1 cellular context compared by ENCODE assay signal in the genomic region with DNA sequence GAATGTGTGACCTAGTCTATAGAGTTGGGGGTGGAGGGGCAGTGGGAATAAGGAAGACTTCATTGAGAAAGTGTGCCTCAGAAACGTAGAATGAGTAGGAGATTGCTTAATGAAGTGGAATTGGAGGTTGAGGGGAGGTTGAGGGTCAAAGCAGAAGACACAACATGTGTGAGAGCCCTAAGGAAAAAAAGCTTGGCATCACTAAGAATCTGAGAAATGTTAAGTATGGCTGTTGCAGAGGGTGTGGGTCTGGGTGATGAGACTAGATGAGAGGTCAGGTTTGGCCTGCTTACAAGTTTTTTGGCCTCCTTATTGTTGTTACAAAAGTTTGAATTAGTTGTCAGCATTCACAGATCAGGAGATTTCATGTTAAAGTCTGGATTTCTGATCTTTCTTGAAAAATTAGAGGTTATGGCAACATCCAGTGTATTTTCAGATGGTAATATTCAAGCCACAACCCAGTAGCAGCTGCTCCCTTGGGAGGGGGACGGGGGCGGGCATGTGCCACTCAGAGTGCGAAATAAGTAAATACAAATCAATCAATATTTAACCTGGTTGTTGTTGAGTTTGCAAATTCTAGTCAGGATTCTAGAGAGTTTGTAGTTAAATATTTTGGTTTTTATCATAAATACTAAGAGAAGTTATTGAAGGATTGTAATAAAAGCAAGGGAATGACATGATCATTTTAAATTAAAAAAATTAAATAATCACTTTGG.
TF ChIP-seq lines count a peak whose summit lies in the region.

No MANE protein-coding gene starts in this region.

TF ChIP-seq in HepG2, 621 proteins besides CTCF, POLR2A, EP300 and RAD21 (continues in another document):
- TF ChIP-seq, protein P1, sequence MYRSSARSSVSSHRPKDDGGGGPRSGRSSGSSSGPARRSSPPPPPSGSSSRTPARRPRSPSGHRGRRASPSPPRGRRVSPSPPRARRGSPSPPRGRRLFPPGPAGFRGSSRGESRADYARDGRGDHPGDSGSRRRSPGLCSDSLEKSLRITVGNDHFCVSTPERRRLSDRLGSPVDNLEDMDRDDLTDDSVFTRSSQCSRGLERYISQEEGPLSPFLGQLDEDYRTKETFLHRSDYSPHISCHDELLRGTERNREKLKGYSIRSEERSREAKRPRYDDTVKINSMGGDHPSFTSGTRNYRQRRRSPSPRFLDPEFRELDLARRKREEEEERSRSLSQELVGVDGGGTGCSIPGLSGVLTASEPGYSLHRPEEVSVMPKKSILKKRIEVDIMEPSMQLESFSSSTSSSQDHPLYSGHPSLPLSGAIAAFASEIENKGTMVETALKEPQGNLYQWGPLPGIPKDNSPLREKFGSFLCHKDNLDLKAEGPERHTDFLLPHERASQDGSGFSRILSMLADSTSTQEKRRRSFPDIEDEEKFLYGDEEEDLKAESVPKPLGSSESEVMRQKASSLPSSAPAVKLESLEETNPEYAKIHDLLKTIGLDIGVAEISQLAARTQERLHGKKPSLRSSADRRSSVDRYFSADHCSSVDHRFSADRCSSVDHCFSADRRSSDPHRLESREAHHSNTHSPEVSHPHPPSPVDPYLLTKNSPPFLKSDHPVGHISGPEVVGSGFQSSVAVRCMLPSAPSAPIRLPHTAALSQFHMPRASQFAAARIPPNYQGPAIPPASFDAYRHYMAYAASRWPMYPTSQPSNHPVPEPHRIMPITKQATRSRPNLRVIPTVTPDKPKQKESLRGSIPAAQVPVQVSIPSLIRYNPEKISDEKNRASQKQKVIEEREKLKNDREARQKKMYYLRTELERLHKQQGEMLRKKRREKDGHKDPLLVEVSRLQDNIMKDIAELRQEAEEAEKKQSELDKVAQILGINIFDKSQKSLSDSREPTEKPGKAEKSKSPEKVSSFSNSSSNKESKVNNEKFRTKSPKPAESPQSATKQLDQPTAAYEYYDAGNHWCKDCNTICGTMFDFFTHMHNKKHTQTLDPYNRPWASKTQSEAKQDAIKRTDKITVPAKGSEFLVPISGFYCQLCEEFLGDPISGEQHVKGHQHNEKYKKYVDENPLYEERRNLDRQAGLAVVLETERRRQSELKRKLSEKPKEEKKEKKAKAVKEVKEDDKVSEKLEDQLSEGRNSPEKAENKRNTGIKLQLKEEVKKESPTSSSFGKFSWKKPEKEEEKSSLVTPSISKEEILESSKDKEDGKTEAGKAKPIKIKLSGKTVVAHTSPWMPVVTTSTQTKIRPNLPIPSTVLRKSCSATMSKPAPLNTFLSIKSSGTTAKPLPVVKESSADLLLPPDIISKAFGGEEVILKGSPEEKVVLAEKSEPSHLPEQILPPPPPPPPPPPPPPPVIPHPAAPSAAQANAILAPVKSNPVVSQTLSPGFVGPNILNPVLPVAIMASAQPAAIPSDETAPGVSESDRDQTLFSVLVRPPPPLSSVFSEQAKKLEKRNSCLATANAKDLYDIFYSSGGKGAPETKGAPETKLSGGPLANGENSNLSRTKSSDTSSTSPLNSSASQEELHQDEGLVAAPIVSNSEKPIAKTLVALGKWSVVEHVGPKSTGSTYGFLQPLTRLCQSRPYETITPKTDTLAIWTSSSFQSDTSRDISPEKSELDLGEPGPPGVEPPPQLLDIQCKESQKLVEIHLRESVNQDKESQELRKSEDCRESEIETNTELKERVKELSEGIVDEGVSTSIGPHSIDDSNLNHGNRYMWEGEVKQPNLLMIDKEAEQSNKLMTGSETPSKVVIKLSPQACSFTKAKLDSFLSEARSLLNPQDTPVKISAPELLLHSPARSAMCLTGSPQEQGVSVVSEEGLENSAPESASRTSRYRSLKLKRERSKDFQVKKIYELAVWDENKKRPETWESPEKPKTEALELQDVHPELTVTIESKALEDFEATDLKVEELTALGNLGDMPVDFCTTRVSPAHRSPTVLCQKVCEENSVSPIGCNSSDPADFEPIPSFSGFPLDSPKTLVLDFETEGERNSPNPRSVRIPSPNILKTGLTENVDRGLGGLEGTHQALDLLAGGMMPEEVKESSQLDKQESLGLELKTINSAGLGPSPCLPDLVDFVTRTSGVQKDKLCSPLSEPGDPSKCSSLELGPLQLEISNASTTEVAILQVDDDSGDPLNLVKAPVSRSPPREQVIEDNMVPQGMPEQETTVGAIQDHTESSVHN (CRISPR knock-in tag; IDR thresholded peaks at IDR 0.05): no peak
- TF ChIP-seq DMTF1 (CRISPR knock-in tag; IDR thresholded peaks at IDR 0.05): no peak
- TF ChIP-seq SOX6 (IDR thresholded peaks at IDR 0.05): no peak
- peak; percentile 24; the same call in 1 of the 2 replicates for TF ChIP-seq SOX6 (CRISPR knock-in tag; IDR thresholded peaks at IDR 0.05)
- TF ChIP-seq FOXA1 (IDR thresholded peaks at IDR 0.05): no peak
- TF ChIP-seq FOXA1 (CRISPR knock-in tag; IDR thresholded peaks at IDR 0.05): 0 out of 2 replicates have a peak, but pooled peaks have one; percentile 17
- TF ChIP-seq ZNF530 (CRISPR knock-in tag; IDR thresholded peaks at IDR 0.05; ENCODE audit: low read depth): no peak
- TF ChIP-seq, protein P2, sequence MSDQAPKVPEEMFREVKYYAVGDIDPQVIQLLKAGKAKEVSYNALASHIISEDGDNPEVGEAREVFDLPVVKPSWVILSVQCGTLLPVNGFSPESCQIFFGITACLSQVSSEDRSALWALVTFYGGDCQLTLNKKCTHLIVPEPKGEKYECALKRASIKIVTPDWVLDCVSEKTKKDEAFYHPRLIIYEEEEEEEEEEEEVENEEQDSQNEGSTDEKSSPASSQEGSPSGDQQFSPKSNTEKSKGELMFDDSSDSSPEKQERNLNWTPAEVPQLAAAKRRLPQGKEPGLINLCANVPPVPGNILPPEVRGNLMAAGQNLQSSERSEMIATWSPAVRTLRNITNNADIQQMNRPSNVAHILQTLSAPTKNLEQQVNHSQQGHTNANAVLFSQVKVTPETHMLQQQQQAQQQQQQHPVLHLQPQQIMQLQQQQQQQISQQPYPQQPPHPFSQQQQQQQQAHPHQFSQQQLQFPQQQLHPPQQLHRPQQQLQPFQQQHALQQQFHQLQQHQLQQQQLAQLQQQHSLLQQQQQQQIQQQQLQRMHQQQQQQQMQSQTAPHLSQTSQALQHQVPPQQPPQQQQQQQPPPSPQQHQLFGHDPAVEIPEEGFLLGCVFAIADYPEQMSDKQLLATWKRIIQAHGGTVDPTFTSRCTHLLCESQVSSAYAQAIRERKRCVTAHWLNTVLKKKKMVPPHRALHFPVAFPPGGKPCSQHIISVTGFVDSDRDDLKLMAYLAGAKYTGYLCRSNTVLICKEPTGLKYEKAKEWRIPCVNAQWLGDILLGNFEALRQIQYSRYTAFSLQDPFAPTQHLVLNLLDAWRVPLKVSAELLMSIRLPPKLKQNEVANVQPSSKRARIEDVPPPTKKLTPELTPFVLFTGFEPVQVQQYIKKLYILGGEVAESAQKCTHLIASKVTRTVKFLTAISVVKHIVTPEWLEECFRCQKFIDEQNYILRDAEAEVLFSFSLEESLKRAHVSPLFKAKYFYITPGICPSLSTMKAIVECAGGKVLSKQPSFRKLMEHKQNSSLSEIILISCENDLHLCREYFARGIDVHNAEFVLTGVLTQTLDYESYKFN (CRISPR knock-in tag; conservative IDR thresholded peaks at IDR 0.05): 0 out of 2 replicates have a peak, but pooled peaks have one; percentile 17
- peak; percentile 66 for TF ChIP-seq FOXA3 (CRISPR knock-in tag; IDR thresholded peaks at IDR 0.05)
- TF ChIP-seq, protein P3, sequence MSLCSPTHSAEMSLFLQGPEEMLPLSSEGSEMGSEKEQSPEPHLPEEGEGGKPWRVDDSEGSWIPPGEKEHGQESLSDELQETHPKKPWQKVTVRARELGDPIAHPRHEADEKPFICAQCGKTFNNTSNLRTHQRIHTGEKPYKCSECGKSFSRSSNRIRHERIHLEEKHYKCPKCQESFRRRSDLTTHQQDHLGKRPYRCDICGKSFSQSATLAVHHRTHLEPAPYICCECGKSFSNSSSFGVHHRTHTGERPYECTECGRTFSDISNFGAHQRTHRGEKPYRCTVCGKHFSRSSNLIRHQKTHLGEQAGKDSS (CRISPR knock-in tag; IDR thresholded peaks at IDR 0.05; ENCODE audit: borderline replicate concordance, low read depth): no peak
- peak; percentile 33; the same call in 1 of the 2 replicates for TF ChIP-seq BCL6 (CRISPR knock-in tag; IDR thresholded peaks at IDR 0.05)
- TF ChIP-seq ONECUT2 (CRISPR knock-in tag; IDR thresholded peaks at IDR 0.05): peak; percentile 76; the same call in 1 of the 2 replicates
- no peak for TF ChIP-seq STAT5B (CRISPR knock-in tag; IDR thresholded peaks at IDR 0.05)
- TF ChIP-seq, protein P4, sequence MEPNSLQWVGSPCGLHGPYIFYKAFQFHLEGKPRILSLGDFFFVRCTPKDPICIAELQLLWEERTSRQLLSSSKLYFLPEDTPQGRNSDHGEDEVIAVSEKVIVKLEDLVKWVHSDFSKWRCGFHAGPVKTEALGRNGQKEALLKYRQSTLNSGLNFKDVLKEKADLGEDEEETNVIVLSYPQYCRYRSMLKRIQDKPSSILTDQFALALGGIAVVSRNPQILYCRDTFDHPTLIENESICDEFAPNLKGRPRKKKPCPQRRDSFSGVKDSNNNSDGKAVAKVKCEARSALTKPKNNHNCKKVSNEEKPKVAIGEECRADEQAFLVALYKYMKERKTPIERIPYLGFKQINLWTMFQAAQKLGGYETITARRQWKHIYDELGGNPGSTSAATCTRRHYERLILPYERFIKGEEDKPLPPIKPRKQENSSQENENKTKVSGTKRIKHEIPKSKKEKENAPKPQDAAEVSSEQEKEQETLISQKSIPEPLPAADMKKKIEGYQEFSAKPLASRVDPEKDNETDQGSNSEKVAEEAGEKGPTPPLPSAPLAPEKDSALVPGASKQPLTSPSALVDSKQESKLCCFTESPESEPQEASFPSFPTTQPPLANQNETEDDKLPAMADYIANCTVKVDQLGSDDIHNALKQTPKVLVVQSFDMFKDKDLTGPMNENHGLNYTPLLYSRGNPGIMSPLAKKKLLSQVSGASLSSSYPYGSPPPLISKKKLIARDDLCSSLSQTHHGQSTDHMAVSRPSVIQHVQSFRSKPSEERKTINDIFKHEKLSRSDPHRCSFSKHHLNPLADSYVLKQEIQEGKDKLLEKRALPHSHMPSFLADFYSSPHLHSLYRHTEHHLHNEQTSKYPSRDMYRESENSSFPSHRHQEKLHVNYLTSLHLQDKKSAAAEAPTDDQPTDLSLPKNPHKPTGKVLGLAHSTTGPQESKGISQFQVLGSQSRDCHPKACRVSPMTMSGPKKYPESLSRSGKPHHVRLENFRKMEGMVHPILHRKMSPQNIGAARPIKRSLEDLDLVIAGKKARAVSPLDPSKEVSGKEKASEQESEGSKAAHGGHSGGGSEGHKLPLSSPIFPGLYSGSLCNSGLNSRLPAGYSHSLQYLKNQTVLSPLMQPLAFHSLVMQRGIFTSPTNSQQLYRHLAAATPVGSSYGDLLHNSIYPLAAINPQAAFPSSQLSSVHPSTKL (CRISPR knock-in tag; IDR thresholded peaks at IDR 0.05): peak; percentile 21; the same call in 1 of the 2 replicates
- TF ChIP-seq, protein P5, sequence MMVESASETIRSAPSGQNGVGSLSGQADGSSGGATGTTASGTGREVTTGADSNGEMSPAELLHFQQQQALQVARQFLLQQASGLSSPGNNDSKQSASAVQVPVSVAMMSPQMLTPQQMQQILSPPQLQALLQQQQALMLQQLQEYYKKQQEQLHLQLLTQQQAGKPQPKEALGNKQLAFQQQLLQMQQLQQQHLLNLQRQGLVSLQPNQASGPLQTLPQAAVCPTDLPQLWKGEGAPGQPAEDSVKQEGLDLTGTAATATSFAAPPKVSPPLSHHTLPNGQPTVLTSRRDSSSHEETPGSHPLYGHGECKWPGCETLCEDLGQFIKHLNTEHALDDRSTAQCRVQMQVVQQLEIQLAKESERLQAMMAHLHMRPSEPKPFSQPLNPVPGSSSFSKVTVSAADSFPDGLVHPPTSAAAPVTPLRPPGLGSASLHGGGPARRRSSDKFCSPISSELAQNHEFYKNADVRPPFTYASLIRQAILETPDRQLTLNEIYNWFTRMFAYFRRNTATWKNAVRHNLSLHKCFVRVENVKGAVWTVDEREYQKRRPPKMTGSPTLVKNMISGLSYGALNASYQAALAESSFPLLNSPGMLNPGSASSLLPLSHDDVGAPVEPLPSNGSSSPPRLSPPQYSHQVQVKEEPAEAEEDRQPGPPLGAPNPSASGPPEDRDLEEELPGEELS (CRISPR knock-in tag; IDR thresholded peaks at IDR 0.05): peak; percentile 34; the same call in 1 of the 2 replicates
- peak; percentile 84 for TF ChIP-seq PATZ1 (CRISPR knock-in tag; IDR thresholded peaks at IDR 0.05)
- TF ChIP-seq ZNF180 (CRISPR knock-in tag; IDR thresholded peaks at IDR 0.05; ENCODE audit: borderline replicate concordance, low read depth): no peak
- peak; percentile 32; the same call in 1 of the 2 replicates for TF ChIP-seq PBX2 (CRISPR knock-in tag; IDR thresholded peaks at IDR 0.05)
